ENCODE assay signal across 22 cellular contexts in the genomic region with DNA sequence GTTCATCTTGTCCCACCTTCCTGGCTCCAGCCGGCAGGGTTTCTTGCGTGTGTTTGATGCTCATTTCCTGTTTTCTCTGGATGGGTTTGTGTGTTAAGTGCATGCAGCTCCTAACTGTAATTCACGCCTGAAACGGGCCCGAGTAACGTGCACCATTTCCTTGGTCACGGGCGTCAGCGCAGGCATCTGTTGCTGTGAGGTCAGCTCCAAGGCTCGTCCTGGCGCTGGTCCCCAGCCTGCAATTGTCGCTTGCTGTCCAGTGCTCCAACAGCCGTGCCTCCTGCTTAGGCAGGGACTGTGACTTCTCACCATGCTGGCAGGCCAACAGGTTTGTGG.
A peak's percentile ranks its signal among the peaks of the same experiment; 100 is the strongest.
DNase-seq lines count a peak whose midpoint lies in the region; ATAC-seq, FAIRE-seq and TF ChIP-seq lines count a peak whose summit lies in the region.
"Had no signal": no experiment of that assay in that cellular context is flagged by ENCODE, and none has a peak within 500 bp of the region (broad histone marks: within the 10 kb centered on the region; RNA-seq: fewer than 3 reads in every experiment).

No MANE protein-coding gene starts in this region.

- POLR2A ChIA-PET in H1 (lab: Charles Lee; ENCODE audit: partially characterized antibody) = no interaction called here

- no peak overlapping the region for H2AFZ ChIP-seq in H1 (ENCODE audit: low read length)
- H2AFZ ChIP-seq: GM23338 had no signal

- H2BK5ac ChIP-seq in H1 (ENCODE audit: low read depth, low read length) = no peak overlapping the region

- no peaks in the 10 kb centered on the region for H3K27me3 ChIP-seq in H1 (replicated peaks in 1 of 4; ENCODE audit: control insufficient read depth in 3 of 4, extremely low read depth in 1 of 4, insufficient read depth in 3 of 4, low read length in 3 of 4)

- H4K8ac ChIP-seq in H1 (ENCODE audit: extremely low read depth, insufficient read depth, low read length) = no peak overlapping the region

- no peak overlapping the region for H3K4me2 ChIP-seq in H1 (ENCODE audit: insufficient read depth in 1 of 2, low read depth in 2 of 2, low read length in 2 of 2)
- H3K4me2 ChIP-seq: A549, GM23338 had no signal

- CTCF ChIA-PET in activated CD8-positive, alpha-beta memory T cell treated with anti-CD3 and anti-CD28 coated beads, Interleukin-2, amount 10 ng/mL, durations not matched to agents 7 days and 5 days (lab: Charles Lee) = no interaction called here
- CTCF ChIA-PET in H1 (lab: Charles Lee; ENCODE audit: partially characterized antibody) = interaction anchor here (0.8 to 3.6 kb wide), 11 partner anchors 13 to 407 kb away, joined by 3 to 15 read pairs (median 4); no protein-coding TSS in a partner anchor

- H3K79me2 ChIP-seq in H1 (ENCODE audit: control insufficient read depth in 1 of 2, insufficient read depth in 2 of 2, low read length in 2 of 2) = no peaks in the 10 kb centered on the region

- H3K4me1 Mint-ChIP-seq in activated CD8-positive, alpha-beta memory T cell treated with anti-CD3 and anti-CD28 coated beads, Interleukin-2, amount 10 ng/mL, durations not matched to agents 7 days and 5 days = no peaks in the 10 kb centered on the region
- H3K4me1 Mint-ChIP-seq in type B pancreatic cell (ENCODE audit: unreplicated experiment) = no peaks in the 10 kb centered on the region
- H3K4me1 Mint-ChIP-seq: GM23338 had no signal

- no peaks in the 10 kb centered on the region for H3K79me1 ChIP-seq in H1 (ENCODE audit: low read depth, low read length)

- H3K4me3 ChIP-seq in H1 (ENCODE audit: extremely low read depth in 1 of 4, insufficient read depth in 2 of 4, low read depth in 3 of 4, low read length in 4 of 4) = no peak overlapping the region
- H3K4me3 ChIP-seq: A549, GM23338 had no signal

- no peaks in the 10 kb centered on the region for H3K36me3 Mint-ChIP-seq in activated CD8-positive, alpha-beta memory T cell treated with anti-CD3 and anti-CD28 coated beads, Interleukin-2, amount 10 ng/mL, durations not matched to agents 7 days and 5 days
- no peaks in the 10 kb centered on the region for H3K36me3 Mint-ChIP-seq in type B pancreatic cell

- no peak overlapping the region for H3K27ac Mint-ChIP-seq in activated CD8-positive, alpha-beta memory T cell treated with anti-CD3 and anti-CD28 coated beads, Interleukin-2, amount 10 ng/mL, durations not matched to agents 7 days and 5 days
- H3K27ac Mint-ChIP-seq in type B pancreatic cell = no peak overlapping the region
- H3K27ac Mint-ChIP-seq: CD4-positive, alpha-beta T cell; GM23338; HFFc6 had no signal

- H4K91ac ChIP-seq in H1 (replicated peaks; ENCODE audit: insufficient read length, low read length) = no peak overlapping the region

- no peak for TF ChIP-seq POLR2A in H1 (IDR thresholded peaks at IDR 0.05; ENCODE audit: control extremely low read depth in 1 of 2, low read depth in 2 of 2, low read length in 2 of 2)
- TF ChIP-seq POLR2A in GM12891 (IDR thresholded peaks at IDR 0.05; ENCODE audit: low read depth, low read length) = no peak

- no peaks in the 10 kb centered on the region for H4K20me1 ChIP-seq in H1 (replicated peaks in 1 of 2; ENCODE audit: control insufficient read depth in 1 of 2, insufficient read depth in 2 of 2, low read length in 2 of 2)

- H3K14ac ChIP-seq in H1 (ENCODE audit: insufficient read length) = no peak overlapping the region

- no peak overlapping the region for H2AK5ac ChIP-seq in H1 (ENCODE audit: low read depth, low read length)

- H2BK12ac ChIP-seq in H1 (ENCODE audit: low read depth, low read length) = no peak overlapping the region

- H2BK120ac ChIP-seq in H1 (replicated peaks; ENCODE audit: low read depth, low read length) = no peak overlapping the region

- H3K27me3 Mint-ChIP-seq in activated CD8-positive, alpha-beta memory T cell treated with anti-CD3 and anti-CD28 coated beads, Interleukin-2, amount 10 ng/mL, durations not matched to agents 7 days and 5 days = no peaks in the 10 kb centered on the region
- peaks cover 21% of the 10 kb centered on the region for H3K27me3 Mint-ChIP-seq in type B pancreatic cell

- H3K18ac ChIP-seq in H1 (ENCODE audit: extremely low read depth, low read length) = no peak overlapping the region

- no peaks in the 10 kb centered on the region for H3K4me1 ChIP-seq in H1 (replicated peaks in 1 of 4; ENCODE audit: control insufficient read depth in 3 of 4, insufficient read depth in 4 of 4, low read length in 3 of 4)
- H3K4me1 ChIP-seq: A549, Caco-2 had no signal

- no peak overlapping the region; a peak in 1 of 7 replicates for H3K9ac ChIP-seq in H1 (replicated peaks in 1 of 4; ENCODE audit: extremely low read depth in 1 of 4, low read depth in 3 of 4, low read length in 3 of 4)

- H3K4me3 Mint-ChIP-seq in activated CD8-positive, alpha-beta memory T cell treated with anti-CD3 and anti-CD28 coated beads, Interleukin-2, amount 10 ng/mL, durations not matched to agents 7 days and 5 days = no peak overlapping the region
- no peak overlapping the region for H3K4me3 Mint-ChIP-seq in type B pancreatic cell
- H3K4me3 Mint-ChIP-seq: CD4-positive, alpha-beta T cell; GM23338; HFFc6 had no signal

- no peak overlapping the region for H2BK20ac ChIP-seq in H1 (ENCODE audit: low read length)

- no peak overlapping the region for H3K23ac ChIP-seq in H1 (ENCODE audit: insufficient read length)

- no peaks in the 10 kb centered on the region for H3K36me3 ChIP-seq in H1 (ENCODE audit: control insufficient read depth in 2 of 4, insufficient read depth in 4 of 4, low read length in 3 of 4)

- no peaks in the 10 kb centered on the region for H3K23me2 ChIP-seq in H1 (ENCODE audit: low read depth, low read length)

- peak; percentile 21 for DNase-seq in activated CD8-positive, alpha-beta memory T cell treated with anti-CD3 and anti-CD28 coated beads, Interleukin-2, amount 10 ng/mL, durations not matched to agents 7 days and 5 days
- no peak for DNase-seq in activated CD8-positive, alpha-beta memory T cell treated with anti-CD3 and anti-CD28 coated beads, Interleukin-2, amount 50 U/mL, for 4 hours
- DNase-seq in H1 (ENCODE audit: low read depth in 1 of 2, low spot score in 2 of 2) = no peak
- peak; percentile 87 for DNase-seq in mesenteric fat pad (ENCODE audit: low spot score)
- DNase-seq in type B pancreatic cell (ENCODE audit: extremely low spot score, unreplicated experiment) = peak; percentile 56
- DNase-seq in GM13976 (ENCODE audit: low spot score) = no peak
- no peak for DNase-seq in GM12891 (ENCODE audit: insufficient read length, low spot score)
- DNase-seq: AML-193; Caco-2; CD4-positive, alpha-beta T cell; GDM1; HFFc6; IMR-90 had no signal

- no peaks in the 10 kb centered on the region; a peak in 1 of 4 replicates for H3K9me3 ChIP-seq in H1 (ENCODE audit: insufficient read depth in 2 of 2, low read depth in 1 of 2, low read length in 1 of 2)
- H3K9me3 ChIP-seq: A549, Caco-2 had no signal

- H3K56ac ChIP-seq in H1 (replicated peaks; ENCODE audit: insufficient read length, low read depth, low read length) = no peak overlapping the region

- H2BK15ac ChIP-seq in H1 (ENCODE audit: low read length) = no peak overlapping the region

- in situ Hi-C loops in GM13976 (cut with MboI; ENCODE audit: low sequenced_read_pairs, unreplicated experiment) = no loop called here

- H3K9me3 Mint-ChIP-seq in activated CD8-positive, alpha-beta memory T cell treated with anti-CD3 and anti-CD28 coated beads, Interleukin-2, amount 10 ng/mL, durations not matched to agents 7 days and 5 days (ENCODE audit: low read depth) = peaks cover 4% of the 10 kb centered on the region
- no peaks in the 10 kb centered on the region for H3K9me3 Mint-ChIP-seq in type B pancreatic cell
- H3K9me3 Mint-ChIP-seq: CD4-positive, alpha-beta T cell had no signal

- no peak overlapping the region for H4K5ac ChIP-seq in H1 (ENCODE audit: insufficient read length, low read depth, low read length)

- no peak for FAIRE-seq in H1 (lab: Jason Lieb, UNC)
- no peak for FAIRE-seq in GM12891 (lab: Jason Lieb, UNC)
- FAIRE-seq: A549, D721Med, GM19239, HTR-8/SVneo had no signal

- peak overlapping the region; percentile 16 for H3K4ac ChIP-seq in H1 (replicated peaks; ENCODE audit: insufficient read length, low read depth, low read length)

- no peak for TF ChIP-seq RAD21 in H1 (IDR thresholded peaks at IDR 0.05 in 1 of 2, conservative IDR thresholded peaks at IDR 0.05 in 1 of 2; ENCODE audit: low read depth in 2 of 2, low read length in 2 of 2)

- ATAC-seq in activated CD8-positive, alpha-beta memory T cell treated with anti-CD3 and anti-CD28 coated beads, Interleukin-2, amount 10 ng/mL, durations not matched to agents 7 days and 5 days = no peak
- no peak for ATAC-seq in GM21390 (IDR thresholded peaks at IDR 0.05; ENCODE audit: unreplicated experiment)
- ATAC-seq: A549, GM23338, HCT116 had no signal

- 97% methylated on average over 13 of the region's 13 CpGs; no CpG with 5 or more reads in 1 of the 2 experiments for WGBS in H1 (ENCODE audit: extremely low coverage in 1 of 2, insufficient coverage in 1 of 2, insufficient read length in 1 of 2, insufficient replicate concordance in 2 of 2, low coverage in 1 of 2, low lambda C conversion rate in 2 of 2, missing lambda C conversion rate in 1 of 2), 2 experiments

- no peak overlapping the region for H3K27ac ChIP-seq in H1 (ENCODE audit: low read depth, low read length)
- H3K27ac ChIP-seq: 22Rv1, A549, C4-2B had no signal

- no peak for TF ChIP-seq EP300 in H1 (IDR thresholded peaks at IDR 0.05; ENCODE audit: borderline replicate concordance in 1 of 2, low read depth in 2 of 2, low read length in 2 of 2)

- TF ChIP-seq CTCF in H1 (IDR thresholded peaks at IDR 0.05; ENCODE audit: control extremely low read depth in 1 of 3, insufficient read depth in 1 of 3, low read depth in 1 of 3, low read length in 3 of 3) = no peak
- no peak for TF ChIP-seq CTCF in type B pancreatic cell (conservative IDR thresholded peaks at IDR 0.05)
- no peak for TF ChIP-seq CTCF in GM13976 (IDR thresholded peaks at IDR 0.05; ENCODE audit: borderline replicate concordance, control extremely low read depth, extremely low read depth, insufficient read depth, missing control alignments)

TF ChIP-seq in H1, 55 proteins besides CTCF, POLR2A, EP300 and RAD21 (continues in another document):
- TF ChIP-seq POU5F1 (IDR thresholded peaks at IDR 0.05; ENCODE audit: low read depth, low read length) (no peak), GABPA (IDR thresholded peaks at IDR 0.05; ENCODE audit: borderline replicate concordance, insufficient read depth, low read length) (no peak), GTF2F1 (IDR thresholded peaks at IDR 0.05; ENCODE audit: borderline replicate concordance, low read depth, low read length) (no peak)

TF ChIP-seq in GM12891, 5 proteins besides CTCF, POLR2A, EP300 and RAD21:
- TF ChIP-seq TAF1 (IDR thresholded peaks at IDR 0.05; ENCODE audit: low read depth, low read length) (no peak), PAX5 (IDR thresholded peaks at IDR 0.05; ENCODE audit: insufficient read depth, low read length, severe bottlenecking) (no peak), SPI1 (IDR thresholded peaks at IDR 0.05; ENCODE audit: low read depth, low read length) (no peak), POU2F2 (IDR thresholded peaks at IDR 0.05; ENCODE audit: low read depth, low read length) (no peak)

Comparison
In these comparisons a context has a peak if more than half of its experiments do, and no peak if none do; other contexts are left out.
1. DNase-seq: peak in activated CD8-positive, alpha-beta memory T cell treated with anti-CD3 and anti-CD28 coated beads, Interleukin-2, amount 10 ng/mL, durations not matched to agents 7 days and 5 days (single experiment), mesenteric fat pad (single experiment) and type B pancreatic cell (single experiment); none in activated CD8-positive, alpha-beta memory T cell treated with anti-CD3 and anti-CD28 coated beads, Interleukin-2, amount 50 U/mL, for 4 hours (single experiment), H1 (0 of 2), GM13976 (single experiment) and GM12891 (single experiment).